Comparison of ENCODE assay signal across 9 cellular contexts in genomic region chr17:6755731-6756184, GRCh38. TPM values are rescaled to one million over a fixed set of nuclear protein-coding genes. Genes with fewer than 3 reads are reported as not detected.
DNase-seq lines count a peak whose midpoint lies in the region; ATAC-seq and TF ChIP-seq lines count a peak whose summit lies in the region.
"Had no signal": no experiment of that assay in that cellular context is flagged by ENCODE, and none has a peak within 500 bp of the region (broad histone marks: within the 10 kb centered on the region; RNA-seq: fewer than 3 reads in every experiment).

TSS of gene XAF1 (plus strand) at chr17:6756046. CDS start at chr17:6756079, 33 bp downstream.

- intact Hi-C loops in posterior vena cava (cut with DNase I), result no loop called here

- H3K27me3 ChIP-seq in DOHH2 (ENCODE audit: control insufficient read depth, low read length), result peaks cover 19% of the 10 kb centered on the region

- no peaks in the 10 kb centered on the region for H3K79me2 ChIP-seq in DOHH2 (ENCODE audit: control insufficient read depth, low read length)

- H3K27ac ChIP-seq in DOHH2 (ENCODE audit: low read depth, low read length), result no peak within 1 kb of the TSS

- TF ChIP-seq CTCF in DOHH2 (IDR thresholded peaks at IDR 0.05; ENCODE audit: low read depth, low read length, poor library complexity, severe bottlenecking), result no peak

- H4K20me1 ChIP-seq in DOHH2 (ENCODE audit: control insufficient read depth, insufficient read depth, low read depth, low read length), result no peaks in the 10 kb centered on the region

- H3F3A ChIP-seq in DOHH2 (ENCODE audit: control insufficient read depth, insufficient read depth), result no peaks in the 10 kb centered on the region

- no peak within 1 kb of the TSS for H3K4me3 ChIP-seq in DOHH2 (ENCODE audit: low read length)

- H3K9me3 ChIP-seq in DOHH2 (ENCODE audit: control insufficient read depth, insufficient read depth, low read length), result no peaks in the 10 kb centered on the region

- no peaks in the 10 kb centered on the region for H3K9me2 ChIP-seq in DOHH2 (replicated peaks; ENCODE audit: control insufficient read depth, low read length)

- H3K4me2 ChIP-seq in DOHH2 (ENCODE audit: low read length), result peak within 1 kb of the TSS; percentile 31

- DNase-seq in M059J (ENCODE audit: low read depth) (peak; percentile 82), fibroblast of the conjunctiva (ENCODE audit: low read depth) (peak; percentile 28), posterior vena cava (ENCODE audit: low spot score) (no peak), COLO668 (lab: John Stamatoyannopoulos, UW; ENCODE audit: unreplicated experiment) (no peak), middle frontal gyrus (ENCODE audit: extremely low spot score, low spot score) (no peak)
- DNase-seq in activated T-cell treated with anti-CD3 and anti-CD28 coated beads, Interleukin-2, amount 50 U/mL, for 1 hour, result peak; percentile 56

- H3K4me1 ChIP-seq in DOHH2 (ENCODE audit: control insufficient read depth, low read length), result no peaks in the 10 kb centered on the region

- no peak for ATAC-seq in GM19035 (IDR thresholded peaks at IDR 0.05; ENCODE audit: unreplicated experiment)

- H3K36me3 ChIP-seq in DOHH2 (ENCODE audit: control insufficient read depth, low read length), result no peaks in the 10 kb centered on the region

RNA-seq across cellular contexts. Expression of gene XAF1, which starts in this region (rescaled TPM):
- 74.4 and 76.4 TPM in 2 replicates for total RNA-seq in M059J (2014; rRNA removed; shearing (Covaris generic))
- 10 to 100 TPM; 33.1 to 51.5 TPM for total RNA-seq in posterior vena cava
- total RNA-seq: HT1080 had no signal

Comparison
In these comparisons a context has a peak if more than half of its experiments do, and no peak if none do; other contexts are left out.
1. DNase-seq: peak in M059J (single experiment), activated T-cell treated with anti-CD3 and anti-CD28 coated beads, Interleukin-2, amount 50 U/mL, for 1 hour (single experiment) and fibroblast of the conjunctiva (single experiment); none in posterior vena cava (single experiment), COLO668 (single experiment) and middle frontal gyrus (single experiment).